Comparison of ENCODE assay signal across 18 cellular contexts in the genomic region with DNA sequence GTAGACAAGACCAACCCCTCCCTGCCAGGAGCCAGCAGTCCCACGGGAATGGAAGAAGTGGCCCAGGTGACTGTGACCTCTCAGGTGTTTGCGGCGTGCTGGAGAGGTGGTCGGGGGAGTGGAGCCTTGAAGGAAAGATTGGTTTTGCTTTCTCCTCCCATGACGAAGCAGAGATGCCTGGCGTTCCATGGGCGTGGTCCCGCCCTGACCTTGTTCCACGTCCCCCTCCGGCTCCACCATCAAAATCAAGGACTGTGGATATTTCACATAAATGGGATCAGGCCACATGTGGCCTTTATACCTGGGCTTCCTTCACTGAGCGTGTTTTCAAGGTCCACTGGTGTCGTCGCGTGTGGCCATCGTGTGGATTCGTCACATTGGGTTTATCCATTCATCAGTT.
"Had no signal": no experiment of that assay in that cellular context is flagged by ENCODE, and none has a peak within 500 bp of the region (broad histone marks: within the 10 kb centered on the region; RNA-seq: fewer than 3 reads in every experiment).

No MANE protein-coding gene starts in this region.

- H3K4me3 ChIP-seq: heart left ventricle, spleen, testis, tibial nerve had no signal

- ATAC-seq: esophagus mucosa; heart left ventricle; natural killer cell; sciatic nerve; stimulated activated memory B cell treated with anti-CD40 and anti-IgM and Interleukin-4, amounts not matched to agents 10 μg/mL and 1 μg/mL and 100 μg/mL, for 72 hours; stimulated activated naive CD8-positive, alpha-beta T cell treated with anti-CD3 and anti-CD28 coated beads, Interleukin-15, amount 100 ng/mL, for 72 hours had no signal

- H3K36me3 Mint-ChIP-seq: natural killer cell; stimulated activated memory B cell treated with anti-CD40 and anti-IgM and Interleukin-4, amounts not matched to agents 10 μg/mL and 1 μg/mL and 100 μg/mL, for 72 hours had no signal

- H3K36me3 ChIP-seq: heart left ventricle, spleen, tibial nerve had no signal

- DNase-seq: effector CD4-positive, alpha-beta T cell; heart left ventricle; hippocampal formation; kidney glomerular epithelial cell; mammary epithelial cell; natural killer cell; posterior cingulate gyrus; spleen; stimulated activated CD4-positive, alpha-beta T cell treated with anti-CD3 and anti-CD28 coated beads, Interleukin-15, amount 100 ng/mL, for 24 hours; stimulated activated CD4-positive, alpha-beta T cell treated with anti-CD3 and anti-CD28 coated beads, Interleukin-1b, Interleukin-23, amount 100 ng/mL, for 48 hours; stimulated activated CD4-positive, alpha-beta T cell treated with anti-CD3 and anti-CD28 coated beads, Interleukin-4, amount 100 ng/mL, for 24 hours; stimulated activated naive CD8-positive, alpha-beta T cell treated with anti-CD3 and anti-CD28 coated beads, Interleukin-15, amount 100 ng/mL, for 72 hours; testis had no signal

- H3K27ac Mint-ChIP-seq: natural killer cell; stimulated activated memory B cell treated with anti-CD40 and anti-IgM and Interleukin-4, amounts not matched to agents 10 μg/mL and 1 μg/mL and 100 μg/mL, for 72 hours; stimulated activated naive CD8-positive, alpha-beta T cell treated with anti-CD3 and anti-CD28 coated beads, Interleukin-15, amount 100 ng/mL, for 72 hours had no signal

- H3K9me3 ChIP-seq: heart left ventricle, spleen, testis, tibial nerve had no signal

- H3K27me3 ChIP-seq: heart left ventricle, testis had no signal

- H3K27ac ChIP-seq: heart left ventricle, spleen, testis, tibial nerve had no signal

- H3K4me3 Mint-ChIP-seq: natural killer cell; neural crest cell; stimulated activated memory B cell treated with anti-CD40 and anti-IgM and Interleukin-4, amounts not matched to agents 10 μg/mL and 1 μg/mL and 100 μg/mL, for 72 hours; stimulated activated naive CD8-positive, alpha-beta T cell treated with anti-CD3 and anti-CD28 coated beads, Interleukin-15, amount 100 ng/mL, for 72 hours had no signal

- H3K9me3 Mint-ChIP-seq: natural killer cell; neural crest cell; stimulated activated naive CD8-positive, alpha-beta T cell treated with anti-CD3 and anti-CD28 coated beads, Interleukin-15, amount 100 ng/mL, for 72 hours had no signal
